19 cellular contexts compared by ENCODE assay signal in genomic region chr6:16840725-16841124, GRCh38.
DNase-seq lines count a peak whose midpoint lies in the region; ATAC-seq, FAIRE-seq and TF ChIP-seq lines count a peak whose summit lies in the region.
"Had no signal": no experiment of that assay in that cellular context is flagged by ENCODE, and none has a peak within 500 bp of the region (broad histone marks: within the 10 kb centered on the region; RNA-seq: fewer than 3 reads in every experiment).

No MANE protein-coding gene starts in this region.

- no peak for DNase-seq in GM12892 (ENCODE audit: insufficient read length)
- peak; percentile 18 for DNase-seq in MV-4-11 (lab: John Stamatoyannopoulos, UW)
- no peak for DNase-seq in CD4-positive, alpha-beta memory T cell
- DNase-seq in mesenteric fat pad (ENCODE audit: low spot score): no peak
- no peak for DNase-seq in head of caudate nucleus
- DNase-seq: activated CD4-positive, alpha-beta T cell treated with anti-CD3 and anti-CD28 coated beads for 4 hours; activated CD8-positive, alpha-beta memory T cell treated with anti-CD3 and anti-CD28 coated beads, Interleukin-2, amount 50 U/mL, for 48 hours; HCEC 1CT; left cardiac atrium; NCI-H1417 treated with DMSO at 0.1 percent for 48 hours; NCI-H446; posterior cingulate gyrus; SHP77 treated with DMSO at 0.1 percent for 48 hours; small intestine; stimulated activated naive CD4-positive, alpha-beta T cell treated with Interleukin-2 at 50 U/mL for 16 hours had no signal

- peak overlapping the region; percentile 31 for H3K27ac ChIP-seq in mesodermal cell (ENCODE audit: low read depth, low read length, severe bottlenecking)
- no peak overlapping the region for H3K27ac ChIP-seq in CD4-positive, alpha-beta memory T cell (ENCODE audit: low read depth, low read length)

- CTCF ChIA-PET in CD4-positive, alpha-beta memory T cell (lab: Charles Lee; ENCODE audit: partially characterized antibody): no interaction called here

- no peaks in the 10 kb centered on the region for H3K36me3 ChIP-seq in mesodermal cell (ENCODE audit: control insufficient read depth, insufficient read depth, low read length)
- H3K36me3 ChIP-seq in CD4-positive, alpha-beta memory T cell (ENCODE audit: insufficient read depth, low read length): no peaks in the 10 kb centered on the region

- no peak overlapping the region for H3K4me3 ChIP-seq in mesodermal cell (ENCODE audit: extremely low read depth, insufficient read depth, low read length, poor library complexity, severe bottlenecking)
- H3K4me3 ChIP-seq in CD4-positive, alpha-beta memory T cell (ENCODE audit: low read length in 2 of 2): no peak overlapping the region

- H3K27me3 ChIP-seq in CD4-positive, alpha-beta memory T cell (ENCODE audit: insufficient read depth, low read length): no peaks in the 10 kb centered on the region

- H3K4me3 Mint-ChIP-seq in CD4-positive, alpha-beta memory T cell: no peak overlapping the region
- H3K4me3 Mint-ChIP-seq: activated naive CD8-positive, alpha-beta T cell had no signal

- no peak overlapping the region for H3K27ac Mint-ChIP-seq in CD4-positive, alpha-beta memory T cell
- H3K27ac Mint-ChIP-seq: activated naive CD8-positive, alpha-beta T cell had no signal

- 100% methylated on average over 1 of the region's 2 CpGs for WGBS in mesodermal cell (ENCODE audit: insufficient coverage in 2 of 2), 2 experiments

- H3K4me1 Mint-ChIP-seq in CD4-positive, alpha-beta memory T cell: peaks cover 20 to 43% (median 26%) of the 10 kb centered on the region in 4 donors

- H3K9me3 ChIP-seq in mesodermal cell (ENCODE audit: control insufficient read depth, low read length): no peaks in the 10 kb centered on the region
- no peaks in the 10 kb centered on the region for H3K9me3 ChIP-seq in CD4-positive, alpha-beta memory T cell (ENCODE audit: control insufficient read depth in 1 of 2, low read length in 2 of 2)

- peak; percentile 63 for FAIRE-seq in GM12892 (lab: Jason Lieb, UNC)
- FAIRE-seq: small intestine had no signal

- no peaks in the 10 kb centered on the region for H3K27me3 Mint-ChIP-seq in CD4-positive, alpha-beta memory T cell
- H3K27me3 Mint-ChIP-seq: activated naive CD8-positive, alpha-beta T cell had no signal

- POLR2A ChIA-PET in CD4-positive, alpha-beta memory T cell (lab: Charles Lee; ENCODE audit: partially characterized antibody): no interaction called here

- no peak for TF ChIP-seq POLR2A in GM12892 (IDR thresholded peaks at IDR 0.05; ENCODE audit: low read depth, low read length)

- H3K4me1 ChIP-seq in mesodermal cell (ENCODE audit: control insufficient read depth, insufficient read depth, low read length, poor library complexity, severe bottlenecking): peaks cover 34% of the 10 kb centered on the region
- H3K4me1 ChIP-seq in CD4-positive, alpha-beta memory T cell (ENCODE audit: insufficient read depth, low read length): peaks cover 27% of the 10 kb centered on the region

- H3K36me3 Mint-ChIP-seq in CD4-positive, alpha-beta memory T cell: no peaks in the 10 kb centered on the region

- intact Hi-C loops in CD4-positive, alpha-beta memory T cell (cut with micrococcal nuclease): no loop called here
- intact Hi-C loops in head of caudate nucleus (cut with DNase I): no loop called here

- ATAC-seq in GM21526 (IDR thresholded peaks at IDR 0.05; ENCODE audit: low FRiP score, unreplicated experiment) (peak; percentile 49), HG03439 (IDR thresholded peaks at IDR 0.05; ENCODE audit: unreplicated experiment) (no peak)
- ATAC-seq: left cardiac atrium had no signal

- H3K9me3 Mint-ChIP-seq in CD4-positive, alpha-beta memory T cell: no peaks in the 10 kb centered on the region
